8 cellular contexts compared by ENCODE assay signal in genomic region chr2:230326453-230327417, GRCh38. TPM values are rescaled to one million over a fixed set of nuclear protein-coding genes. Genes with fewer than 3 reads are reported as not detected.
DNase-seq lines count a peak whose midpoint lies in the region; ATAC-seq and FAIRE-seq lines count a peak whose summit lies in the region.

Gene SP140L (plus strand): TSS chr2:230327193. CDS start chr2:230327270, 77 bp downstream.

- no peaks in the 10 kb centered on the region for H3K9me3 Mint-ChIP-seq in activated naive CD4-positive, alpha-beta T cell treated with anti-CD3 and anti-CD28 coated beads, Interleukin-2, amount 50 U/mL, for 24 hours

- no peaks in the 10 kb centered on the region for H3K27me3 ChIP-seq in small intestine (ENCODE audit: control insufficient read depth in 2 of 2, insufficient read depth in 2 of 2, low read length in 2 of 2)

- peak within 1 kb of the TSS; percentile 34 to 50 for H3K4me3 ChIP-seq in small intestine (ENCODE audit: low read depth in 1 of 2, low read length in 2 of 2)

- no peaks in the 10 kb centered on the region for H3K9me3 ChIP-seq in small intestine (ENCODE audit: control insufficient read depth, low read depth)

- peak; percentile 86 for ATAC-seq in GM19324 (IDR thresholded peaks at IDR 0.05; ENCODE audit: low FRiP score, unreplicated experiment)
- ATAC-seq in HG03442 (IDR thresholded peaks at IDR 0.05; ENCODE audit: unreplicated experiment), result peak; percentile 94
- peak; percentile 96 for ATAC-seq in left ventricle myocardium superior

- intact Hi-C loops in left ventricle myocardium superior (cut with micrococcal nuclease), result no loop called here

- peak within 1 kb of the TSS; percentile 94 to 98 for H3K27ac ChIP-seq in small intestine (ENCODE audit: low read depth in 1 of 2, low read length in 1 of 2)

- peaks cover 0 to 5% of the 10 kb centered on the region in 2 donors for H3K4me1 ChIP-seq in small intestine (ENCODE audit: control insufficient read depth in 2 of 2, insufficient read depth in 1 of 2, low read depth in 1 of 2, low read length in 1 of 2)

- peaks cover 32% of the 10 kb centered on the region for H3K36me3 Mint-ChIP-seq in activated naive CD4-positive, alpha-beta T cell treated with anti-CD3 and anti-CD28 coated beads, Interleukin-2, amount 50 U/mL, for 24 hours

- H3K27me3 Mint-ChIP-seq in activated naive CD4-positive, alpha-beta T cell treated with anti-CD3 and anti-CD28 coated beads, Interleukin-2, amount 50 U/mL, for 24 hours, result no peaks in the 10 kb centered on the region

- DNase-seq in AG20443 (ENCODE audit: low spot score) (peak; percentile 89), SKM-1 treated with dmso at 0.1 percent for 144 hours (lab: John Stamatoyannopoulos, UW; ENCODE audit: unreplicated experiment) (peak; percentile 61), left ventricle myocardium superior (peak; percentile 83), small intestine (peak; percentile 92), DMS 273 (lab: John Stamatoyannopoulos, UW; ENCODE audit: unreplicated experiment) (no peak)

- H3K27ac Mint-ChIP-seq in activated naive CD4-positive, alpha-beta T cell treated with anti-CD3 and anti-CD28 coated beads, Interleukin-2, amount 50 U/mL, for 24 hours, result peak within 1 kb of the TSS; percentile 98

- H3K36me3 ChIP-seq in small intestine (ENCODE audit: control insufficient read depth in 2 of 2, insufficient read depth in 2 of 2, low read length in 2 of 2), result no peaks in the 10 kb centered on the region

- peak within 1 kb of the TSS; percentile 99 for H3K4me3 Mint-ChIP-seq in activated naive CD4-positive, alpha-beta T cell treated with anti-CD3 and anti-CD28 coated beads, Interleukin-2, amount 50 U/mL, for 24 hours

- WGBS in small intestine, 3 donors, result 0 to 4% (median 2%) methylated on average over 11 of the region's 11 CpGs

- peaks cover 79% of the 10 kb centered on the region for H3K4me1 Mint-ChIP-seq in activated naive CD4-positive, alpha-beta T cell treated with anti-CD3 and anti-CD28 coated beads, Interleukin-2, amount 50 U/mL, for 24 hours

- FAIRE-seq in small intestine (lab: Jason Lieb, UNC), result no peak

RNA-seq across cellular contexts. Expression of gene SP140L, which starts in this region (rescaled TPM):
- total RNA-seq in left ventricle myocardium superior, result 5.7 TPM
- 10 to 100 TPM; 11.8 to 15.4 (median 13.5) TPM for polyA plus RNA-seq in small intestine
